Comparison of ENCODE assay signal across 27 cellular contexts in genomic region chr4:144465546-144465945, GRCh38.
"Had no signal": no experiment of that assay in that cellular context is flagged by ENCODE, and none has a peak within 500 bp of the region (broad histone marks: within the 10 kb centered on the region; RNA-seq: fewer than 3 reads in every experiment).

No MANE protein-coding gene starts in this region.

- H3K27me3 ChIP-seq: stomach, suprapubic skin, testis, thyroid gland, tibial artery, tibial nerve, transverse colon, upper lobe of left lung, upper lobe of right lung, uterus, vagina had no signal

- H3K27ac ChIP-seq: stomach, suprapubic skin, testis, thoracic aorta, thyroid gland, tibial artery, tibial nerve, transverse colon, upper lobe of left lung, upper lobe of right lung, uterus, vagina had no signal

- ATAC-seq: stimulated activated effector memory CD8-positive, alpha-beta T cell treated with anti-CD3 and anti-CD28 coated beads, Interleukin-12 subunit alpha, Interleukin-12 subunit beta, amount 100 ng/mL, for 72 hours; stimulated activated memory B cell treated with anti-CD40 and anti-IgM and Interleukin-4, amounts not matched to agents 10 μg/mL and 1 μg/mL and 100 μg/mL, for 72 hours; stimulated activated naive B cell treated with anti-CD40 and anti-IgM and Interleukin-4, amounts not matched to agents 10 μg/mL and 1 μg/mL and 100 μg/mL, for 72 hours; stimulated activated naive CD8-positive, alpha-beta T cell treated with anti-CD3 and anti-CD28 coated beads, Interleukin-15, amount 100 ng/mL, for 72 hours; stimulated activated naive CD8-positive, alpha-beta T cell treated with anti-CD3 and anti-CD28 coated beads, Interleukin-15, Interleukin-2, amounts not matched to agents 100 U/mL and 50 U/mL, for 24 hours; upper lobe of right lung had no signal

- DNase-seq: stimulated activated CD4-positive, alpha-beta T cell treated with anti-CD3 and anti-CD28 coated beads, Interleukin-2, amount 100 ng/mL, for 48 hours; stimulated activated CD4-positive, alpha-beta T cell treated with anti-CD3 and anti-CD28 coated beads, Interleukin-4, amount 100 ng/mL, for 1 hour; stimulated activated CD4-positive, alpha-beta T cell treated with anti-CD3 and anti-CD28 coated beads, Interleukin-4, amount 100 ng/mL, for 24 hours; stimulated activated CD4-positive, alpha-beta T cell treated with anti-CD3 and anti-CD28 coated beads, Interleukin-4, amount 100 ng/mL, for 4 hours; stimulated activated CD8-positive, alpha-beta memory T cell treated with anti-CD3 and anti-CD28 coated beads, Interleukin-4, amount 100 ng/mL, for 48 hours; stimulated activated naive B cell treated with anti-CD40 and anti-IgM and Interleukin-4, amounts not matched to agents 10 μg/mL and 1 μg/mL and 100 μg/mL, for 72 hours; stimulated activated naive CD4-positive, alpha-beta T cell; stimulated activated naive CD4-positive, alpha-beta T cell treated with Interleukin-2 at 50 U/mL for 16 hours; stimulated activated naive CD8-positive, alpha-beta T cell treated with anti-CD3 and anti-CD28 coated beads, Interleukin-15, amount 100 ng/mL, for 72 hours; stimulated activated naive CD8-positive, alpha-beta T cell treated with anti-CD3 and anti-CD28 coated beads, Interleukin-15, Interleukin-2, amounts not matched to agents 100 U/mL and 50 U/mL, for 24 hours; stomach; substantia nigra; testis; thyroid gland; tibial artery; transverse colon; trophoblast cell; upper lobe of left lung; upper lobe of right lung; uterus had no signal

- FAIRE-seq: urothelium cell line had no signal

- H3K4me1 ChIP-seq: stomach, suprapubic skin, testis, thyroid gland, tibial artery, tibial nerve, transverse colon, upper lobe of left lung, upper lobe of right lung, uterus, vagina had no signal

- H3K36me3 ChIP-seq: stomach, suprapubic skin, thoracic aorta, thyroid gland, tibial artery, tibial nerve, transverse colon, upper lobe of left lung, upper lobe of right lung, uterus, vagina had no signal

- H3K4me3 ChIP-seq: stomach, suprapubic skin, testis, thoracic aorta, thyroid gland, tibial artery, tibial nerve, transverse colon, upper lobe of left lung, upper lobe of right lung, uterus, vagina had no signal

- H3K9me3 ChIP-seq: stomach, suprapubic skin, testis, thoracic aorta, thyroid gland, tibial artery, tibial nerve, transverse colon, upper lobe of left lung, upper lobe of right lung, uterus, vagina had no signal
